In genomic region chr4:72286185-72286584, GRCh38 we compare ENCODE assay signal across 1 cellular context.
TF ChIP-seq lines count a peak whose summit lies in the region.

No MANE protein-coding gene starts in this region.

TF ChIP-seq in HepG2, 621 proteins besides CTCF, POLR2A, EP300 and RAD21 (continued from another document):
- TF ChIP-seq ZBTB40 (IDR thresholded peaks at IDR 0.05) = no peak
- no peak for TF ChIP-seq ZBTB40 (CRISPR knock-in tag; IDR thresholded peaks at IDR 0.05)
